16 cellular contexts compared by ENCODE assay signal in genomic region chr11:1082346-1082727, GRCh38. TPM values are rescaled to one million over a fixed set of nuclear protein-coding genes. Genes with fewer than 3 reads are reported as not detected.
"Had no signal": no experiment of that assay in that cellular context is flagged by ENCODE, and none has a peak within 500 bp of the region (broad histone marks: within the 10 kb centered on the region; RNA-seq: fewer than 3 reads in every experiment).

No MANE protein-coding gene starts in this region.

- ATAC-seq: body of pancreas had no signal

- H2AFZ ChIP-seq: neural progenitor cell had no signal

- H3K36me3 Mint-ChIP-seq: neural progenitor cell had no signal

- H3K9me3 ChIP-seq: body of pancreas, esophagus muscularis mucosa, transverse colon had no signal

- H3K9ac ChIP-seq: neural progenitor cell had no signal

- H3K27me3 Mint-ChIP-seq: activated B cell treated with CpG ODN at 0.5 μM for 24 hours had no signal

- H3K4me1 Mint-ChIP-seq: activated B cell treated with CpG ODN at 0.5 μM for 24 hours, neural progenitor cell had no signal

- H3K27me3 ChIP-seq: body of pancreas, neural progenitor cell had no signal

- H3K4me2 ChIP-seq: neural progenitor cell had no signal

- H3K4me1 ChIP-seq: body of pancreas, esophagus muscularis mucosa, neural progenitor cell, transverse colon had no signal

- H3K4me3 Mint-ChIP-seq: activated B cell treated with CpG ODN at 0.5 μM for 24 hours; activated naive CD4-positive, alpha-beta T cell treated with anti-CD3 and anti-CD28 coated beads for 36 hours; activated T-helper 1 cell treated with anti-CD3 and anti-CD28 coated beads, Interleukin-12 subunit alpha, Interleukin-12 subunit beta, Interleukin-2, Interleukin-4 antibody, amounts not matched to agents 30 ng/mL and 10 ng/mL and 1 ng/mL, durations not matched to agents 14 hours and 24 hours and 36 hours; neural progenitor cell; T-helper 1 cell treated with Interleukin-12 subunit alpha and Interleukin-12 subunit beta and Interleukin-4 antibody, amounts not matched to agents 30 μg/mL and 1 μg/mL, for 36 hours had no signal

- H3K27ac ChIP-seq: body of pancreas, esophagus muscularis mucosa, neural progenitor cell, transverse colon had no signal

- DNase-seq: activated B cell treated with CpG ODN at 0.5 μM for 24 hours; activated CD4-positive, alpha-beta T cell treated with anti-CD3 and anti-CD28 coated beads, Interleukin-2, amount 50 U/mL, for 4 hours; activated naive CD4-positive, alpha-beta T cell treated with anti-CD3 and anti-CD28 coated beads for 36 hours; dermis blood vessel endothelial cell; foreskin fibroblast; SHP77; stimulated activated naive CD4-positive, alpha-beta T cell; substantia nigra; transverse colon had no signal

- H3K27ac Mint-ChIP-seq: activated B cell treated with CpG ODN at 0.5 μM for 24 hours; activated naive CD4-positive, alpha-beta T cell treated with anti-CD3 and anti-CD28 coated beads for 36 hours; activated T-helper 1 cell treated with anti-CD3 and anti-CD28 coated beads, Interleukin-12 subunit alpha, Interleukin-12 subunit beta, Interleukin-2, Interleukin-4 antibody, amounts not matched to agents 30 ng/mL and 10 ng/mL and 1 ng/mL, durations not matched to agents 14 hours and 24 hours and 36 hours; neural progenitor cell; T-helper 1 cell treated with Interleukin-12 subunit alpha and Interleukin-12 subunit beta and Interleukin-4 antibody, amounts not matched to agents 30 μg/mL and 1 μg/mL, for 36 hours had no signal

- H3K4me3 ChIP-seq: body of pancreas, esophagus muscularis mucosa, neural progenitor cell, transverse colon had no signal

- H3K36me3 ChIP-seq: esophagus muscularis mucosa, neural progenitor cell, transverse colon had no signal

- H3K9me3 Mint-ChIP-seq: activated B cell treated with CpG ODN at 0.5 μM for 24 hours; activated naive CD4-positive, alpha-beta T cell treated with anti-CD3 and anti-CD28 coated beads for 36 hours; activated T-helper 1 cell treated with anti-CD3 and anti-CD28 coated beads, Interleukin-12 subunit alpha, Interleukin-12 subunit beta, Interleukin-2, Interleukin-4 antibody, amounts not matched to agents 30 ng/mL and 10 ng/mL and 1 ng/mL, durations not matched to agents 14 hours and 24 hours and 36 hours; neural progenitor cell; T-helper 1 cell treated with Interleukin-12 subunit alpha and Interleukin-12 subunit beta and Interleukin-4 antibody, amounts not matched to agents 30 μg/mL and 1 μg/mL, for 36 hours had no signal

RNA-seq across cellular contexts. Expression of gene MUC2, which starts 7.7 kb away (rescaled TPM):
- total RNA-seq: activated B cell treated with CpG ODN at 0.5 μM for 24 hours; activated naive CD4-positive, alpha-beta T cell treated with anti-CD3 and anti-CD28 coated beads for 36 hours; activated T-helper 1 cell treated with anti-CD3 and anti-CD28 coated beads, Interleukin-12 subunit alpha, Interleukin-12 subunit beta, Interleukin-2, Interleukin-4 antibody, amounts not matched to agents 30 ng/mL and 10 ng/mL and 1 ng/mL, durations not matched to agents 14 hours and 24 hours and 36 hours; dermis blood vessel endothelial cell; liver had no signal

RNA-seq across cellular contexts. Expression of gene MUC6, which starts 45.8 kb away (rescaled TPM):
- total RNA-seq: activated B cell treated with CpG ODN at 0.5 μM for 24 hours; activated naive CD4-positive, alpha-beta T cell treated with anti-CD3 and anti-CD28 coated beads for 36 hours; activated T-helper 1 cell treated with anti-CD3 and anti-CD28 coated beads, Interleukin-12 subunit alpha, Interleukin-12 subunit beta, Interleukin-2, Interleukin-4 antibody, amounts not matched to agents 30 ng/mL and 10 ng/mL and 1 ng/mL, durations not matched to agents 14 hours and 24 hours and 36 hours; dermis blood vessel endothelial cell; esophagus muscularis mucosa; mesenteric fat pad; transverse colon had no signal
